ENCODE assay signal across 8 cellular contexts in genomic region chr22:50562523-50563409, GRCh38. TPM values are rescaled to one million over a fixed set of nuclear protein-coding genes. Genes with fewer than 3 reads are reported as not detected.
DNase-seq lines count a peak whose midpoint lies in the region; ATAC-seq and TF ChIP-seq lines count a peak whose summit lies in the region.

TSS of gene SYCE3 (minus strand) at chr22:50562919. CDS start at chr22:50556405, 6,514 bp downstream.

- peak; percentile 88 for ATAC-seq in GM21515 (IDR thresholded peaks at IDR 0.05; ENCODE audit: unreplicated experiment)

- H3K9ac ChIP-seq in OCI-LY1 (ENCODE audit: low read length) = peak within 1 kb of the TSS; percentile 51

- H3K9me3 ChIP-seq in OCI-LY1 (ENCODE audit: low read length) = no peaks in the 10 kb centered on the region

- peak within 1 kb of the TSS; percentile 89 for H3K4me2 ChIP-seq in OCI-LY1 (ENCODE audit: low read length)

- H3K36me3 ChIP-seq in OCI-LY1 (ENCODE audit: insufficient read depth, low read length) = peaks cover 4% of the 10 kb centered on the region

- H3K27ac ChIP-seq in OCI-LY1 (ENCODE audit: low read depth, low read length, poor library complexity, severe bottlenecking) = no peak within 1 kb of the TSS
- peak within 1 kb of the TSS; percentile 47 for H3K27ac ChIP-seq in epithelial cell of prostate

- no peak within 1 kb of the TSS for H2AFZ ChIP-seq in OCI-LY1 (ENCODE audit: low read length)

- H3K4me1 ChIP-seq in OCI-LY1 (ENCODE audit: insufficient read depth, low read length, severe bottlenecking) = peaks cover 7% of the 10 kb centered on the region

- peaks cover 5% of the 10 kb centered on the region; the same call in 1 of the 2 replicates for H3K27me3 ChIP-seq in OCI-LY1 (ENCODE audit: insufficient read depth, low read length)

- DNase-seq in DMS 273 treated with DMSO at 0.1 percent for 48 hours (lab: John Stamatoyannopoulos, UW) (peak; percentile 81), HuH-7 (ENCODE audit: low spot score) (peak; percentile 98), activated T-cell treated with anti-CD3 and anti-CD28 coated beads for 24 hours (ENCODE audit: low read depth) (peak; percentile 96), epithelial cell of prostate (ENCODE audit: low read depth, low spot score) (peak; percentile 49), mucosa of gallbladder (ENCODE audit: low spot score) (peak; percentile 96)
- peak; percentile 91 to 96 for DNase-seq in stimulated activated CD8-positive, alpha-beta memory T cell treated with anti-CD3 and anti-CD28 coated beads, Interleukin-4, amount 100 ng/mL, for 4 hours (ENCODE audit: low read depth in 2 of 2, low spot score in 1 of 2)

- no peaks in the 10 kb centered on the region for H3K9me2 ChIP-seq in OCI-LY1 (ENCODE audit: low read depth, low read length)

- no peaks in the 10 kb centered on the region for H3F3A ChIP-seq in OCI-LY1 (ENCODE audit: insufficient read depth, low read length)

- no peaks in the 10 kb centered on the region for H3K79me2 ChIP-seq in OCI-LY1 (ENCODE audit: insufficient read depth, low read length)

- no peaks in the 10 kb centered on the region for H4K20me1 ChIP-seq in OCI-LY1 (ENCODE audit: insufficient read depth, low read length)

- peak within 1 kb of the TSS; percentile 63 for H3K4me3 ChIP-seq in OCI-LY1 (ENCODE audit: low read depth, low read length, poor library complexity, severe bottlenecking)

- peak; percentile 79 for TF ChIP-seq CTCF in OCI-LY1 (IDR thresholded peaks at IDR 0.05; ENCODE audit: low read length)

RNA-seq across cellular contexts. Expression of gene SYCE3, which starts in this region (rescaled TPM):
- total RNA-seq in mucosa of gallbladder = not detected

Comparison
In these comparisons a context has a peak if more than half of its experiments do, and no peak if none do; other contexts are left out.
1. Peak in DNase-seq in mucosa of gallbladder; RNA of the gene not detected or under 1 TPM.